Comparison of ENCODE assay signal across 8 cellular contexts in the genomic region with DNA sequence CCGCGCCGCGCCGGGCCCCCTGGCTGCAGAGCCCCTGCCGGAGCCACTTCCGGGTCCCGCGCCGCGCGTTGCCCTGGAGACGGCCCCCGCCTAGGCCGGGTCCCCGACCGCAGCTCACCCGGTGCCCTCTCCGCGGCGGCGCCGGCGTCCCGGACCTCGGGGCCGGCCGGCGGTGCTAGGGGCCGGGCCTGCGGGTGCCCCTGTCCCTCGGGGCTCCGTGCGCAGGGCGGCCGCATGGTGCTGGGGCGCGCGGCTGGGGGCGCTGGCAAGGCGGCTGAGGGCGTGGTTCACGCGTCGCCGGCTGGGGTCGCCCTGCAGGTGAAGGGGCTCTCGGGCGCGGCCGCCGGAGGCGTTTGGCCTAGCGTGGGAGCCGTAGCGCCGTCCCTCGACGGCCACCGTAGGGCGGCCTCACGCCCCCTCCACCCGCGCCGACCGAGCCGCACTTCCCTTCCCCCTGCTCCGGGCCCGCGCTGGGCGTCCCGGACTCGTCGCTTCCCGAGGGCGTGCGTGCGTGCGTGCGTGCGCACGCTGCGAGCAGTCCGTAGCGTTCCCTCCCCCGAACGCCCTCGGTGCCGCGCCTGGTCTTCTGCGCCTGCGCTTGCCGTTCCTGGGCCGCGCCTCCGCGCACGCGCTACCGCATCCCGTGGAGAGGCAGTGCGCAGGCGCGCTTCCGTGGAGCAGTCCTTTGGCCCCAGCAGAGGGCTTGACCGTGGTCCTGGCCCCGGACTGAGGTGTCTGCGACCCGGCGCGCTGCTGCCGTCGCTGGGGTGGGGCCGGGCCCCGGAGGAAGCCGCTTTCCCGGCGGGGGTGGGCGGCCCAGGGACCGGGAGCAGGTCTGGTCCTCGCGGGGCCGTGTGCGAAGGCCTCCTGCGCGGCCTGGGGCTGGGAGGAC. TPM values are rescaled to one million over a fixed set of nuclear protein-coding genes. Genes with fewer than 3 reads are reported as not detected.
DNase-seq lines count a peak whose midpoint lies in the region; ATAC-seq and TF ChIP-seq lines count a peak whose summit lies in the region.

A gene with protein sequence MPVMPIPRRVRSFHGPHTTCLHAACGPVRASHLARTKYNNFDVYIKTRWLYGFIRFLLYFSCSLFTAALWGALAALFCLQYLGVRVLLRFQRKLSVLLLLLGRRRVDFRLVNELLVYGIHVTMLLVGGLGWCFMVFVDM (minus strand): TSS at position 509 of the 892 bp plus-strand sequence. CDS start 1,975 bp downstream, outside the sequence.

- WGBS in upper lobe of left lung, 2 donors: 0 to 1% methylated on average over 12 to 41 of the region's 126 CpGs

- peaks cover 0 to 22% (median 19%) of the 10 kb centered on the region in 4 donors for H3K36me3 ChIP-seq in upper lobe of left lung

- peak; percentile 71 for ATAC-seq in HG02884 (IDR thresholded peaks at IDR 0.05; ENCODE audit: unreplicated experiment)
- peak; percentile 90 to 93 for ATAC-seq in left cardiac atrium
- ATAC-seq in upper lobe of left lung (ENCODE audit: low FRiP score in 2 of 2): peak; percentile 95

- peak in 1 of 4 donors; percentile 37 for TF ChIP-seq EP300 in upper lobe of left lung (IDR thresholded peaks at IDR 0.05)

- peak; percentile 90 for TF ChIP-seq POLR2A in GM15510 (IDR thresholded peaks at IDR 0.05; ENCODE audit: borderline replicate concordance, extremely low read depth, insufficient read length)
- TF ChIP-seq POLR2A in upper lobe of left lung (IDR thresholded peaks at IDR 0.05): peak in 2 of 4 donors; percentile 79 to 91

- peak within 1 kb of the TSS; percentile 87 to 96 (median 94) for H3K27ac ChIP-seq in upper lobe of left lung

- no peaks in the 10 kb centered on the region for H3K9me3 ChIP-seq in upper lobe of left lung

- H3K27me3 ChIP-seq in upper lobe of left lung: no peaks in the 10 kb centered on the region

- peak within 1 kb of the TSS; percentile 87 to 99 (median 97) for H3K4me3 ChIP-seq in upper lobe of left lung

- intact Hi-C loops in T-helper 1 cell treated with Interleukin-12 subunit alpha and Interleukin-12 subunit beta and Interleukin-4 antibody, amounts not matched to agents 30 ng/mL and 1 ng/mL, for 36 hours (cut with micrococcal nuclease): loop anchor here (1.0 to 10.0 kb wide), 5 partner anchors 9 to 1496 kb away; partner anchors contain the start of genes CAMSAP1, EHMT1 and NOTCH1
- intact Hi-C loops in left cardiac atrium (cut with DNase I): no loop called here
- intact Hi-C loops in posterior vena cava (cut with DNase I): loop anchor here in 1 of 2 donors (2.0 kb wide), 1 partner anchor 66 kb away; no protein-coding TSS in a partner anchor

- peak; percentile 67 for DNase-seq in NCI-H1694 (lab: John Stamatoyannopoulos, UW)
- peak; percentile 93 for DNase-seq in amniotic epithelial cell (ENCODE audit: low read depth)
- DNase-seq in left cardiac atrium: peak; percentile 97
- DNase-seq in posterior vena cava (ENCODE audit: low spot score): peak; percentile 99
- DNase-seq in upper lobe of left lung: peak; percentile 95 to 100

- peak in 4 of 6 experiments; percentile 35 to 56 (median 54) for TF ChIP-seq CTCF in upper lobe of left lung (IDR thresholded peaks at IDR 0.05)

- H3K4me1 ChIP-seq in upper lobe of left lung: peaks cover 23 to 40% (median 26%) of the 10 kb centered on the region in 4 donors

RNA-seq across cellular contexts. Expression of the gene that starts here (rescaled TPM):
- total RNA-seq in T-helper 1 cell treated with Interleukin-12 subunit alpha and Interleukin-12 subunit beta and Interleukin-4 antibody, amounts not matched to agents 30 ng/mL and 1 ng/mL, for 36 hours: 50.0 and 52.5 TPM in 2 replicates
- 10 to 100 TPM; 21.6 to 23.4 TPM for total RNA-seq in left cardiac atrium
- 10 to 100 TPM; 25.0 to 29.1 TPM for total RNA-seq in posterior vena cava
- 10 to 100 TPM; 37.6 to 49.6 (median 38.4) TPM for total RNA-seq in upper lobe of left lung

Comparison
In these comparisons a context has a peak if more than half of its experiments do, and no peak if none do; other contexts are left out.
1. Peak in every context shown above with its lines: DNase-seq, ATAC-seq, H3K4me3 ChIP-seq and H3K27ac ChIP-seq.